ENCODE assay signal across 23 cellular contexts in genomic region chr11:77054018-77054417, GRCh38. TPM values are rescaled to one million over a fixed set of nuclear protein-coding genes. Genes with fewer than 3 reads are reported as not detected.
DNase-seq lines count a peak whose midpoint lies in the region; ATAC-seq and TF ChIP-seq lines count a peak whose summit lies in the region.
"Had no signal": no experiment of that assay in that cellular context is flagged by ENCODE, and none has a peak within 500 bp of the region (broad histone marks: within the 10 kb centered on the region; RNA-seq: fewer than 3 reads in every experiment).

No MANE protein-coding gene starts in this region.

- intact Hi-C loops in left ventricle myocardium superior (cut with micrococcal nuclease), result no loop called here

- H3K9me3 Mint-ChIP-seq in endodermal cell, result peaks cover 27% of the 10 kb centered on the region

- TF ChIP-seq CTCF in VCaP (conservative IDR thresholded peaks at IDR 0.05) (no peak), endodermal cell (conservative IDR thresholded peaks at IDR 0.05) (no peak)

- no peak for ATAC-seq in left ventricle myocardium superior
- no peak for ATAC-seq in GM21619 (IDR thresholded peaks at IDR 0.05; ENCODE audit: unreplicated experiment)
- ATAC-seq: GM12878 had no signal

- peaks cover 16% of the 10 kb centered on the region for H3K9me3 ChIP-seq in endodermal cell (ENCODE audit: control insufficient read depth, low read length)

- H3K27me3 ChIP-seq in endodermal cell (ENCODE audit: control insufficient read depth, insufficient read depth, low read length, poor library complexity, severe bottlenecking), result no peaks in the 10 kb centered on the region
- H3K27me3 ChIP-seq: BLaER1 had no signal

- H3K4me1 ChIP-seq in endodermal cell (ENCODE audit: control insufficient read depth, insufficient read depth, low read length), result no peaks in the 10 kb centered on the region
- H3K4me1 ChIP-seq: BLaER1 had no signal

- peaks cover 12% of the 10 kb centered on the region for H3K27me3 Mint-ChIP-seq in endodermal cell (ENCODE audit: insufficient read depth)
- H3K27me3 Mint-ChIP-seq: CD4-positive, alpha-beta memory T cell had no signal

- no peak overlapping the region for H3K4me3 ChIP-seq in endodermal cell (ENCODE audit: low read length)
- H3K4me3 ChIP-seq: BLaER1, GM12878, GM23248 had no signal

- peak overlapping the region; percentile 42; the same call in 1 of the 2 replicates for H3K27ac ChIP-seq in VCaP
- H3K27ac ChIP-seq in endodermal cell (ENCODE audit: low read depth, low read length), result no peak overlapping the region
- H3K27ac ChIP-seq: BLaER1, GM23248, HL-60 had no signal

- H3K36me3 ChIP-seq in endodermal cell (ENCODE audit: control insufficient read depth, insufficient read depth, low read length), result no peaks in the 10 kb centered on the region
- H3K36me3 ChIP-seq: BLaER1 had no signal

- 79 to 100% methylated on average over 1 of the region's 1 CpG for WGBS in endodermal cell (ENCODE audit: insufficient coverage in 1 of 2, insufficient read length in 1 of 2), 2 experiments

- no peaks in the 10 kb centered on the region for H3K4me1 Mint-ChIP-seq in endodermal cell
- H3K4me1 Mint-ChIP-seq: CD14-positive monocyte; CD4-positive, alpha-beta memory T cell had no signal

- H3K9ac ChIP-seq in endodermal cell (ENCODE audit: extremely low read depth, low read length, poor library complexity, severe bottlenecking), result no peak overlapping the region
- H3K9ac ChIP-seq: BLaER1, GM23248 had no signal

- H3K27ac Mint-ChIP-seq in endodermal cell, result no peak overlapping the region
- H3K27ac Mint-ChIP-seq: CD14-positive monocyte had no signal

- H3K4me3 Mint-ChIP-seq in endodermal cell, result no peak overlapping the region
- H3K4me3 Mint-ChIP-seq: CD14-positive monocyte; CD4-positive, alpha-beta memory T cell had no signal

- no peaks in the 10 kb centered on the region for H3K36me3 Mint-ChIP-seq in endodermal cell (ENCODE audit: low read depth)
- H3K36me3 Mint-ChIP-seq: CD14-positive monocyte had no signal

- DNase-seq in DMS 273 (lab: John Stamatoyannopoulos, UW; ENCODE audit: unreplicated experiment) (peak; percentile 42), OCI-M1 (lab: John Stamatoyannopoulos, UW) (peak; percentile 69), endodermal cell (peak; percentile 12), left ventricle myocardium superior (no peak), NCI-H1092 treated with DMSO at 0.1 percent for 48 hours (lab: John Stamatoyannopoulos, UW) (no peak)
- DNase-seq: 8988T; CD4-positive, alpha-beta memory T cell; DMS53; DND-41; EL; GM23248; HCEC 1CT had no signal

RNA-seq across cellular contexts. Expression of gene CAPN5, which starts 12.8 kb away (rescaled TPM):
- total RNA-seq in endodermal cell (10 to 100 TPM; 17.5 to 21.5 TPM), left ventricle myocardium superior (2.5 TPM)
- polyA plus RNA-seq in endodermal cell (2013, experiment 1 of 2), result 12.3 TPM
- 14.8 TPM for polyA plus RNA-seq in endodermal cell (2013, experiment 2 of 2)

RNA-seq across cellular contexts. Expression of gene B3GNT6, which starts 19.8 kb away (rescaled TPM):
- not detected for total RNA-seq in endodermal cell
- polyA plus RNA-seq in endodermal cell (2013, experiment 1 of 2), result not detected
- polyA plus RNA-seq in endodermal cell (2013, experiment 2 of 2), result not detected
- total RNA-seq in left ventricle myocardium superior, result not detected
- total RNA-seq: A673; CD4-positive, alpha-beta memory T cell; G401; GM12878; GM23248; H4; HT1080 had no signal
- polyA plus RNA-seq: AG04450; CD14-positive monocyte; CD4-positive, alpha-beta memory T cell; GM12878; GM23248 had no signal

RNA-seq across cellular contexts. Expression of gene OMP, which starts 48.6 kb away (rescaled TPM):
- total RNA-seq in endodermal cell (1 to 10 TPM; 1.6 to 1.7 TPM), left ventricle myocardium superior (not detected)
- polyA plus RNA-seq in endodermal cell (2013, experiment 1 of 2), result not detected
- polyA plus RNA-seq in endodermal cell (2013, experiment 2 of 2), result not detected
- total RNA-seq: A673, G401, GM12878, GM23248, H4 had no signal
- polyA plus RNA-seq: AG04450; CD14-positive monocyte; CD4-positive, alpha-beta memory T cell; GM12878; GM23248 had no signal

Comparison
In these comparisons a context has a peak if more than half of its experiments do, and no peak if none do; other contexts are left out.
1. DNase-seq: peak in DMS 273 (single experiment), OCI-M1 (single experiment) and endodermal cell (single experiment); none in left ventricle myocardium superior (single experiment) and NCI-H1092 treated with DMSO at 0.1 percent for 48 hours (single experiment).